Comparison of ENCODE assay signal across 32 cellular contexts in the genomic region with DNA sequence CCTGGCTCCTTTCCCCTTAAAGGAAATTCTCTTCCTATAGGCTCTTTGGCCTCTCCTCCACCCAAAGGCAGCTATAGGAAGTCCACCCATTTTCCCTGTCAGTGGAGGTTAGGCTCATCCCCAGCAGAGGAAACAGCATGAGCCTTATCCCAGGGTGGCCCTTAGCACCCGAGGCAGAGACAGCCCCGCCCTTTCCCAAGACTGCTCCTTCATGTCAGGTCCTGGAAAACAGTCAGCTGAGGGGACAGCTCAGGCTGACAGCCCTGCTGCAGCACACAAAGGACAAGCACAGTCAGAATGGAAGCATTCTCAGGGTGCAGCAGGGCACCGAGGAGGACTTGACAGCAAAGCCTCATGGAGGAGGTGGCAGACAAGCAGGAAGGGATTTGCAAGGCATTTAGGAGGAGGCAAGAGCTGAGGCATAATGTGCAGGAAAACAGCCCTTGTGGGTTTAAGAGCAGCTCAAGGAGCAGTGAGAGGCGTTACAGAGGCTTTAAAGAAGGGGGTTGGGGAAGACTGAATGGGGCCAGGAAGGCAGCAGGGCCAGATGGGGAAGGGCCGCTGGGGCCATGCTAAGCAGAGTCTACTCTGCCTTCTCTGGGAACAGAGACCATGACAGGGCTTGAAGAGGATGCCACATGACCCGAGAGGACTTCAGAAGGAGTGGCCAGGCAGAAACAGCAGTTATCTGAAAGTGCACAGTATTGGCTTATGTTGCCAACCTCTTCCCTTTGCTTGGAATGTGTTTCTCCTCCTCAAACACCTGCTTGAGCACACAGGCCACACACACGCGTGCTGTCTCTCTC.
DNase-seq lines count a peak whose midpoint lies in the region; ATAC-seq and TF ChIP-seq lines count a peak whose summit lies in the region.
"Had no signal": no experiment of that assay in that cellular context is flagged by ENCODE, and none has a peak within 500 bp of the region (broad histone marks: within the 10 kb centered on the region; RNA-seq: fewer than 3 reads in every experiment).

No MANE protein-coding gene starts in this region.

- no peak for TF ChIP-seq POLR2A in erythroblast (IDR thresholded peaks at IDR 0.05; ENCODE audit: low read length)

- H3K4me3 Mint-ChIP-seq in chondrocyte (ENCODE audit: unreplicated experiment) (no peak overlapping the region), neural crest cell (no peak overlapping the region)
- H3K4me3 Mint-ChIP-seq: activated CD4-positive, alpha-beta memory T cell treated with anti-CD3 and anti-CD28 coated beads, Interleukin-2, amount 10 ng/mL, durations not matched to agents 7 days and 5 days; activated naive CD4-positive, alpha-beta T cell treated with anti-CD3 and anti-CD28 coated beads, Interleukin-2, amount 50 U/mL, for 24 hours; dendritic cell treated with granulocyte-macrophage colony-stimulating factor and Interleukin-4, amounts not matched to agents 40 ng/mL and 50 ng/mL, for 4 days; immature natural killer cell; mesothelial cell of epicardium; natural killer cell had no signal

- no peak for ATAC-seq in activated naive CD4-positive, alpha-beta T cell treated with anti-CD3 and anti-CD28 coated beads, Interleukin-2, amount 50 U/mL, for 72 hours
- no peak for ATAC-seq in GM21381 (IDR thresholded peaks at IDR 0.05; ENCODE audit: unreplicated experiment)
- ATAC-seq: gastroesophageal sphincter, GM12878, HepG2, left lobe of liver, natural killer cell, pancreas had no signal

- H3K36me3 ChIP-seq in BLaER1 = no peaks in the 10 kb centered on the region
- no peaks in the 10 kb centered on the region for H3K36me3 ChIP-seq in GM23248 (ENCODE audit: low read depth)
- H3K36me3 ChIP-seq: ascending aorta, gastroesophageal sphincter, pancreas, spleen, transverse colon had no signal

- H3K4me2 ChIP-seq in BLaER1 (peak overlapping the region; percentile 10), GM23248 (ENCODE audit: unreplicated experiment) (no peak overlapping the region)

- no peaks in the 10 kb centered on the region for H3K79me2 ChIP-seq in GM23248 (ENCODE audit: insufficient read depth)

- in situ Hi-C loops in GM23248 (cut with MboI) = no loop called here

- H3K36me3 Mint-ChIP-seq in chondrocyte (ENCODE audit: low read depth) = no peaks in the 10 kb centered on the region
- peaks cover 3% of the 10 kb centered on the region for H3K36me3 Mint-ChIP-seq in neural crest cell (ENCODE audit: low read depth)
- H3K36me3 Mint-ChIP-seq in activated naive CD4-positive, alpha-beta T cell treated with anti-CD3 and anti-CD28 coated beads, Interleukin-2, amount 50 U/mL, for 72 hours = no peaks in the 10 kb centered on the region
- H3K36me3 Mint-ChIP-seq: activated naive CD4-positive, alpha-beta T cell treated with anti-CD3 and anti-CD28 coated beads, Interleukin-2, amount 50 U/mL, for 24 hours; immature natural killer cell; mesothelial cell of epicardium; natural killer cell had no signal

- H3K9me3 Mint-ChIP-seq in chondrocyte (ENCODE audit: low read depth) (peaks cover 3% of the 10 kb centered on the region), neural crest cell (peaks cover 6% of the 10 kb centered on the region)
- H3K9me3 Mint-ChIP-seq in activated naive CD4-positive, alpha-beta T cell treated with anti-CD3 and anti-CD28 coated beads, Interleukin-2, amount 50 U/mL, for 72 hours = peaks cover 5 to 6% of the 10 kb centered on the region in 2 donors
- H3K9me3 Mint-ChIP-seq: dendritic cell treated with granulocyte-macrophage colony-stimulating factor and Interleukin-4, amounts not matched to agents 40 ng/mL and 50 ng/mL, for 4 days had no signal

- peaks cover 33% of the 10 kb centered on the region for H3F3A ChIP-seq in GM23248 (ENCODE audit: insufficient read depth)

- 73 to 78% methylated on average over 8 of the region's 8 CpGs for WGBS in GM23248 (ENCODE audit: low coverage in 1 of 2, low lambda C conversion rate in 2 of 2, missing lambda C conversion rate in 2 of 2), 2 experiments

- H3K4me1 ChIP-seq in BLaER1 (peaks cover 57% of the 10 kb centered on the region), GM23248 (ENCODE audit: insufficient read depth) (peaks cover 38% of the 10 kb centered on the region)
- H3K4me1 ChIP-seq: ascending aorta, pancreas had no signal

- H3K27ac Mint-ChIP-seq in chondrocyte (ENCODE audit: unreplicated experiment) (peak overlapping the region; percentile 22), neural crest cell (ENCODE audit: unreplicated experiment) (peak overlapping the region; percentile 78)
- no peak overlapping the region for H3K27ac Mint-ChIP-seq in activated naive CD4-positive, alpha-beta T cell treated with anti-CD3 and anti-CD28 coated beads, Interleukin-2, amount 50 U/mL, for 72 hours
- H3K27ac Mint-ChIP-seq: activated CD4-positive, alpha-beta memory T cell treated with anti-CD3 and anti-CD28 coated beads, Interleukin-2, amount 10 ng/mL, durations not matched to agents 7 days and 5 days; activated naive CD4-positive, alpha-beta T cell treated with anti-CD3 and anti-CD28 coated beads, Interleukin-2, amount 50 U/mL, for 24 hours; dendritic cell treated with granulocyte-macrophage colony-stimulating factor and Interleukin-4, amounts not matched to agents 40 ng/mL and 50 ng/mL, for 4 days; mesothelial cell of epicardium; natural killer cell had no signal

- H2AFZ ChIP-seq in GM23248 = no peak overlapping the region; the same call in 1 of the 2 replicates

- H3K27ac ChIP-seq in BLaER1 = peak overlapping the region; percentile 7; the same call in 1 of the 2 replicates
- H3K27ac ChIP-seq in GM23248 = no peak overlapping the region
- H3K27ac ChIP-seq: ascending aorta, C4-2B, gastroesophageal sphincter, pancreas, spleen, transverse colon had no signal

- TF ChIP-seq CTCF in chondrocyte (IDR thresholded peaks at IDR 0.05) = no peak
- TF ChIP-seq CTCF in neural crest cell (conservative IDR thresholded peaks at IDR 0.05) = no peak

- no peak overlapping the region for H3K9ac ChIP-seq in BLaER1
- no peak overlapping the region for H3K9ac ChIP-seq in GM23248

- H4K20me1 ChIP-seq in BLaER1 (no peaks in the 10 kb centered on the region), GM23248 (ENCODE audit: insufficient read depth) (no peaks in the 10 kb centered on the region)

- H3K4me3 ChIP-seq in BLaER1 (no peak overlapping the region), GM23248 (no peak overlapping the region)
- H3K4me3 ChIP-seq: ascending aorta, gastroesophageal sphincter, GM12878, pancreas, spleen, transverse colon had no signal

- H3K27me3 Mint-ChIP-seq in chondrocyte (ENCODE audit: low read depth) (no peaks in the 10 kb centered on the region), neural crest cell (ENCODE audit: low read depth) (no peaks in the 10 kb centered on the region)
- H3K27me3 Mint-ChIP-seq: activated CD4-positive, alpha-beta memory T cell treated with anti-CD3 and anti-CD28 coated beads, Interleukin-2, amount 10 ng/mL, durations not matched to agents 7 days and 5 days; dendritic cell treated with granulocyte-macrophage colony-stimulating factor and Interleukin-4, amounts not matched to agents 40 ng/mL and 50 ng/mL, for 4 days had no signal

- peak; percentile 4 for DNase-seq in GM23248
- no peak for DNase-seq in chondrocyte (ENCODE audit: low spot score)
- no peak for DNase-seq in neural crest cell (ENCODE audit: low read depth, low spot score)
- DNase-seq in erythroblast (lab: John Stamatoyannopoulos, UW) = no peak
- DNase-seq in activated naive CD4-positive, alpha-beta T cell treated with anti-CD3 and anti-CD28 coated beads, Interleukin-2, amount 50 U/mL, for 72 hours (ENCODE audit: low spot score in 2 of 2) = no peak
- no peak for DNase-seq in cortex of kidney (lab: John Stamatoyannopoulos, UW)
- DNase-seq: activated CD4-positive, alpha-beta memory T cell treated with anti-CD3 and anti-CD28 coated beads, Interleukin-2, amount 10 ng/mL, durations not matched to agents 7 days and 5 days; activated CD4-positive, CD25-positive, alpha-beta regulatory T cell treated with anti-CD3 and anti-CD28 coated beads, Interleukin-2, amount 50 U/mL, for 72 hours; activated CD8-positive, alpha-beta memory T cell treated with anti-CD3 and anti-CD28 coated beads, Interleukin-2, amount 50 U/mL, for 48 hours; Calu3; caudate nucleus; hypothalamus; immature natural killer cell; natural killer cell; NCI-H1048; NCI-H1694; NCI-H526 treated with DMSO at 0.1 percent for 48 hours; pancreas; RPMI8226; spleen; transverse colon had no signal

- H3K9me3 ChIP-seq in BLaER1 = no peaks in the 10 kb centered on the region
- H3K9me3 ChIP-seq in GM23248 (ENCODE audit: low read depth) = no peaks in the 10 kb centered on the region
- H3K9me3 ChIP-seq: ascending aorta, gastroesophageal sphincter, pancreas, spleen, transverse colon had no signal

- no peaks in the 10 kb centered on the region for H3K9me2 ChIP-seq in GM23248 (ENCODE audit: insufficient read depth)

- no peaks in the 10 kb centered on the region for H3K27me3 ChIP-seq in BLaER1
- no peaks in the 10 kb centered on the region for H3K27me3 ChIP-seq in GM23248 (replicated peaks; ENCODE audit: insufficient read depth)
- H3K27me3 ChIP-seq: ascending aorta, gastroesophageal sphincter, pancreas, transverse colon had no signal

- H3K4me1 Mint-ChIP-seq in chondrocyte (ENCODE audit: low read depth) = peaks cover 36% of the 10 kb centered on the region
- peaks cover 33% of the 10 kb centered on the region for H3K4me1 Mint-ChIP-seq in neural crest cell
- H3K4me1 Mint-ChIP-seq: activated CD4-positive, alpha-beta memory T cell treated with anti-CD3 and anti-CD28 coated beads, Interleukin-2, amount 10 ng/mL, durations not matched to agents 7 days and 5 days; activated naive CD4-positive, alpha-beta T cell treated with anti-CD3 and anti-CD28 coated beads, Interleukin-2, amount 50 U/mL, for 24 hours; immature natural killer cell; natural killer cell had no signal

Comparison
In these comparisons a context has a peak if more than half of its experiments do, and no peak if none do; other contexts are left out.
1. H3K27ac Mint-ChIP-seq: peak in chondrocyte (single experiment) and neural crest cell (single experiment); none in activated naive CD4-positive, alpha-beta T cell treated with anti-CD3 and anti-CD28 coated beads, Interleukin-2, amount 50 U/mL, for 72 hours (0 of 2).